14 cellular contexts compared by ENCODE assay signal in the genomic region with DNA sequence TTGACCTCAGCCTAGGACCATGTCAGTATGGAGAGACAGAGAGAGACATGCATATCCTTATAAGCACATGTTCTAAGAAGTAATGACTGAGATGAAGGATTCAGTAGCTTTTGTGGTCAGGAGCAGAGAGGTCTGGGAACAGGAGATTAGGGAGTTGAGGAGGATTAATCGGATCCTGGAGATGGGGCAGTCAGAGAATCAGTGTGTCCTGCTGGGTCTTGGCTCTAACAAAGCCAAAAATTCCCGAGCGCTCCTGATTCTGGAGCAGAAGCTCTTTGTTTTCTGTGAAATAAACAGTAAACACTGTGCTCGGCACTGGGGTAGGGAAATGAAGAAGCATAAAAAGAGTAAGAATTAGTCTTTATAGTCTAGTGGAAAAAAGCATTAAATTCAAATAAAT.
A peak's percentile ranks its signal among the peaks of the same experiment; 100 is the strongest.
DNase-seq lines count a peak whose midpoint lies in the region; ATAC-seq lines count a peak whose summit lies in the region.
"Had no signal": no experiment of that assay in that cellular context is flagged by ENCODE, and none has a peak within 500 bp of the region (broad histone marks: within the 10 kb centered on the region; RNA-seq: fewer than 3 reads in every experiment).

No MANE protein-coding gene starts in this region.

- no peak overlapping the region for H3K4me3 ChIP-seq in H7 (ENCODE audit: insufficient read depth, low read depth, low read length)
- H3K4me3 ChIP-seq: BLaER1 treated with 17β-estradiol and CSF1 and Interleukin-3, amounts not matched to agents 10 nM and 100 nM; HAP-1 had no signal

- no peak for ATAC-seq in GM18909 (IDR thresholded peaks at IDR 0.05; ENCODE audit: poor library complexity, unreplicated experiment)
- ATAC-seq: CD8-positive, alpha-beta T cell had no signal

- H3K36me3 ChIP-seq in H7 (replicated peaks; ENCODE audit: control insufficient read depth, insufficient read depth, low read length) = no peaks in the 10 kb centered on the region
- H3K36me3 ChIP-seq: HAP-1 had no signal

- DNase-seq in H7 (peak; percentile 10), amniotic epithelial cell (ENCODE audit: low read depth) (peak; percentile 21), myocyte (ENCODE audit: low read depth) (peak; percentile 12), GF-D8 (lab: John Stamatoyannopoulos, UW) (no peak)
- DNase-seq in activated CD4-positive, alpha-beta T cell treated with anti-CD3 and anti-CD28 coated beads for 1 hour = no peak
- DNase-seq: Calu3; CD8-positive, alpha-beta T cell; DMS 273 treated with DMSO at 0.1 percent for 48 hours; DMS53; DND-41; EL had no signal

- H3K27me3 ChIP-seq in H7 (ENCODE audit: control insufficient read depth, insufficient read depth, low read length) = no peaks in the 10 kb centered on the region
- H3K27me3 ChIP-seq: BLaER1 treated with 17β-estradiol and CSF1 and Interleukin-3, amounts not matched to agents 10 nM and 100 nM had no signal

Comparison
In these comparisons a context has a peak if more than half of its experiments do, and no peak if none do; other contexts are left out.
1. DNase-seq: peak in H7 (single experiment), amniotic epithelial cell (single experiment) and myocyte (single experiment); none in activated CD4-positive, alpha-beta T cell treated with anti-CD3 and anti-CD28 coated beads for 1 hour (single experiment) and GF-D8 (single experiment).